Comparison of ENCODE assay signal across 14 cellular contexts in the genomic region with DNA sequence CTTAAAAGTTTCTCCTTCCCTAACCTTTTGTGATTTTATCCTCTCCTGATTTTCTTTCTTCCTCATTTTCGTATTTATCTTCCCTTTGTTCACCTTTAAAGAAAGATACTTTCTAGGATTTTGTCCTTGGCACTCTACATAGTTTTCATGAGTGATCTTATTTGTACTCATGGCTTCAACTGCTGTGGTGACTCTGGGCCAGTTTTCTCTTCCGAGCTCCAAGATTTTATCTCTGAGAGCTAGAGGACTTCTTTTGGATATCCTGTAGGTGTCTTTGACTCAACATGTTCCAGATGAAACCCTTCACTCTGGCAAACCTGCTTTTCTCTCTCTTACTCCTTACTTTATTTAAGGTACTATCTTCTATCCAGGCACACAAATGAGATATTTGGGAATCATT.
"Had no signal": no experiment of that assay in that cellular context is flagged by ENCODE, and none has a peak within 500 bp of the region (broad histone marks: within the 10 kb centered on the region; RNA-seq: fewer than 3 reads in every experiment).

No MANE protein-coding gene starts in this region.

- H3K36me3 Mint-ChIP-seq: activated naive CD4-positive, alpha-beta T cell treated with anti-CD3 and anti-CD28 coated beads, Interleukin-2, amount 50 U/mL, for 24 hours had no signal

- H3K4me3 Mint-ChIP-seq: activated naive CD4-positive, alpha-beta T cell treated with anti-CD3 and anti-CD28 coated beads, Interleukin-2, amount 50 U/mL, for 24 hours; stimulated activated naive CD8-positive, alpha-beta T cell treated with anti-CD3 and anti-CD28 coated beads, Interleukin-15, amount 100 ng/mL, for 72 hours had no signal

- ATAC-seq: heart left ventricle; left lung; stimulated activated naive CD8-positive, alpha-beta T cell treated with anti-CD3 and anti-CD28 coated beads, Interleukin-15, amount 100 ng/mL, for 72 hours had no signal

- H3K9me3 ChIP-seq: esophagus squamous epithelium, heart left ventricle, left lung, thoracic aorta had no signal

- H3K4me3 ChIP-seq: dorsolateral prefrontal cortex, esophagus squamous epithelium, heart left ventricle, left lung, thoracic aorta had no signal

- H3K36me3 ChIP-seq: esophagus squamous epithelium, heart left ventricle, left lung, thoracic aorta had no signal

- H3K9me3 Mint-ChIP-seq: activated naive CD4-positive, alpha-beta T cell treated with anti-CD3 and anti-CD28 coated beads, Interleukin-2, amount 50 U/mL, for 24 hours; stimulated activated naive CD8-positive, alpha-beta T cell treated with anti-CD3 and anti-CD28 coated beads, Interleukin-15, amount 100 ng/mL, for 72 hours had no signal

- H3K27me3 ChIP-seq: dorsolateral prefrontal cortex, esophagus squamous epithelium, heart left ventricle, left lung had no signal

- H3K27ac ChIP-seq: esophagus squamous epithelium, thoracic aorta had no signal

- FAIRE-seq: islet of Langerhans had no signal

- H3K27ac Mint-ChIP-seq: activated naive CD4-positive, alpha-beta T cell treated with anti-CD3 and anti-CD28 coated beads, Interleukin-2, amount 50 U/mL, for 24 hours; stimulated activated naive CD8-positive, alpha-beta T cell treated with anti-CD3 and anti-CD28 coated beads, Interleukin-15, amount 100 ng/mL, for 72 hours had no signal

- DNase-seq: activated CD4-positive, alpha-beta T cell treated with anti-CD3 and anti-CD28 coated beads, Interleukin-2, amount 50 U/mL, for 1 hour; activated effector memory CD4-positive, alpha-beta T cell treated with Interleukin-2 at 50 U/mL for 16 hours; dorsolateral prefrontal cortex; esophagus squamous epithelium; foreskin fibroblast; heart left ventricle; left lung; stimulated activated CD4-positive, alpha-beta T cell treated with anti-CD3 and anti-CD28 coated beads, Interleukin-15, amount 100 ng/mL, for 24 hours; stimulated activated CD4-positive, alpha-beta T cell treated with anti-CD3 and anti-CD28 coated beads, Interleukin-4, amount 100 ng/mL, for 24 hours; stimulated activated naive CD8-positive, alpha-beta T cell treated with anti-CD3 and anti-CD28 coated beads, Interleukin-15, amount 100 ng/mL, for 72 hours; T-helper 2 cell had no signal
